ENCODE assay signal across 13 cellular contexts in the genomic region with DNA sequence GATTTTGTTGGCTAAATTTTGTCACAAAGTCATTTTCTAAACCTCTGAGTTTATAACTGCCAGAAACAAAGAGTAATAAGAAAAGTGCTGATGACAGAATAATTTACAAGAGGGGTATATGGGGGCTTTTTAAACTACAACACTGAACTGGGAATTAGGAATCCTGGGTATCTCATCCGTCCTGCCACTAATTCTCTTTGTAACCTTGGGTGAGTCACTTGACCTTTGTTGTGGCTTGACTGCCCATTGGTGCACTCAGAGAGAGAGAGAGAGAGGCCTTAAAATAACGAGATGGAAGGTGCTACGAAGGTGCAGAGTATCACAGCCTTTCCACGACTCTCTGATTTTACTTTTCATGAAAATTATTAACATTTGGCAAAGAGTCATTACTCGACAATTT.
DNase-seq lines count a peak whose midpoint lies in the region; ATAC-seq and TF ChIP-seq lines count a peak whose summit lies in the region.
"Had no signal": no experiment of that assay in that cellular context is flagged by ENCODE, and none has a peak within 500 bp of the region (broad histone marks: within the 10 kb centered on the region; RNA-seq: fewer than 3 reads in every experiment).

No MANE protein-coding gene starts in this region.

- no peaks in the 10 kb centered on the region for H3K4me1 Mint-ChIP-seq in neural progenitor cell

- no peaks in the 10 kb centered on the region for H3K27me3 Mint-ChIP-seq in neural progenitor cell (ENCODE audit: insufficient read depth, low read depth)

- no peak overlapping the region for H3K27ac Mint-ChIP-seq in neural progenitor cell

- H3K4me3 Mint-ChIP-seq in neural progenitor cell = no peak overlapping the region
- H3K4me3 Mint-ChIP-seq: neural crest cell had no signal

- TF ChIP-seq CTCF in astrocyte of the spinal cord (IDR thresholded peaks at IDR 0.05; ENCODE audit: low read depth, low read length) (no peak), neural progenitor cell (IDR thresholded peaks at IDR 0.05) (no peak)

- no peaks in the 10 kb centered on the region for H3K79me2 ChIP-seq in neural progenitor cell (ENCODE audit: low read depth)

- H3K9me3 Mint-ChIP-seq in neural progenitor cell = peaks cover 2% of the 10 kb centered on the region

- no peaks in the 10 kb centered on the region for H3K9me3 ChIP-seq in neural progenitor cell (ENCODE audit: low read depth)
- H3K9me3 ChIP-seq: Peyer's patch, spleen had no signal

- in situ Hi-C loops in astrocyte of the spinal cord (cut with HindIII; ENCODE audit: low sequenced_read_pairs) = no loop called here

- no peak overlapping the region for H3K4me2 ChIP-seq in neural progenitor cell

- H3K4me1 ChIP-seq in neural progenitor cell = no peaks in the 10 kb centered on the region
- H3K4me1 ChIP-seq: spleen had no signal

- H2AFZ ChIP-seq in neural progenitor cell (replicated peaks) = no peak overlapping the region

- no peaks in the 10 kb centered on the region for H4K20me1 ChIP-seq in neural progenitor cell (ENCODE audit: low read depth)

- no peaks in the 10 kb centered on the region for H3K36me3 Mint-ChIP-seq in neural progenitor cell

- H3F3A ChIP-seq in neural progenitor cell (ENCODE audit: low read depth) = no peaks in the 10 kb centered on the region

- H3K27me3 ChIP-seq in neural progenitor cell = no peaks in the 10 kb centered on the region
- H3K27me3 ChIP-seq: Peyer's patch had no signal

- no peaks in the 10 kb centered on the region for H3K36me3 ChIP-seq in neural progenitor cell
- H3K36me3 ChIP-seq: Peyer's patch, spleen had no signal

- no peak overlapping the region for H3K4me3 ChIP-seq in astrocyte of the spinal cord (ENCODE audit: low read depth, low read length)
- no peak overlapping the region for H3K4me3 ChIP-seq in neural progenitor cell
- H3K4me3 ChIP-seq: spleen had no signal

- H3K9ac ChIP-seq in neural progenitor cell = no peak overlapping the region

- H3K27ac ChIP-seq in neural progenitor cell = no peak overlapping the region
- H3K27ac ChIP-seq: spleen had no signal

- no peak for ATAC-seq in GM18870 (IDR thresholded peaks at IDR 0.05; ENCODE audit: unreplicated experiment)

- DNase-seq in HK-2 (ENCODE audit: unreplicated experiment) (peak; percentile 17), astrocyte of the spinal cord (ENCODE audit: low read depth, low spot score) (peak; percentile 27), iPS-NIHi7 (ENCODE audit: extremely low spot score) (peak; percentile 39), stromal cell of bone marrow (ENCODE audit: low read depth) (peak; percentile 22), NCI-H2081 (lab: John Stamatoyannopoulos, UW) (no peak), neural progenitor cell (ENCODE audit: low spot score) (no peak), Ammon's horn (ENCODE audit: low spot score) (no peak)
- DNase-seq: MV-4-11, spleen, T-helper 2 cell had no signal

Comparison
In these comparisons a context has a peak if more than half of its experiments do, and no peak if none do; other contexts are left out.
1. DNase-seq: peak in HK-2 (single experiment), astrocyte of the spinal cord (single experiment), iPS-NIHi7 (single experiment) and stromal cell of bone marrow (single experiment); none in NCI-H2081 (0 of 2), neural progenitor cell (single experiment) and Ammon's horn (single experiment).